10 cellular contexts compared by ENCODE assay signal in genomic region chr17:16383216-16383615, GRCh38. TPM values are rescaled to one million over a fixed set of nuclear protein-coding genes. Genes with fewer than 3 reads are reported as not detected.
DNase-seq lines count a peak whose midpoint lies in the region; ATAC-seq and TF ChIP-seq lines count a peak whose summit lies in the region.
"Had no signal": no experiment of that assay in that cellular context is flagged by ENCODE, and none has a peak within 500 bp of the region (broad histone marks: within the 10 kb centered on the region; RNA-seq: fewer than 3 reads in every experiment).

No MANE protein-coding gene starts in this region.

- peaks cover 5% of the 10 kb centered on the region for H3K27me3 Mint-ChIP-seq in activated CD8-positive, alpha-beta memory T cell treated with anti-CD3 and anti-CD28 coated beads, Interleukin-2, amount 10 ng/mL, durations not matched to agents 7 days and 5 days
- no peaks in the 10 kb centered on the region for H3K27me3 Mint-ChIP-seq in stimulated activated memory B cell treated with anti-CD40 and anti-IgM and Interleukin-4, amounts not matched to agents 10 μg/mL and 1 μg/mL and 100 μg/mL, for 72 hours

- CTCF ChIA-PET in activated CD8-positive, alpha-beta memory T cell treated with anti-CD3 and anti-CD28 coated beads, Interleukin-2, amount 10 ng/mL, durations not matched to agents 7 days and 5 days (lab: Charles Lee): interaction anchor here (0.6 to 4.3 kb wide), 5 partner anchors 8 to 138 kb away, joined by 3 to 33 read pairs (median 5); partner anchors contain the start of gene TRPV2
- CTCF ChIA-PET in RWPE1 (lab: Yijun Ruan, JAX): interaction anchor here (1.5 kb wide), 1 partner anchor 20 kb away, joined by 5 read pairs; no protein-coding TSS in a partner anchor

- H3K27ac ChIP-seq in RWPE1: peak overlapping the region; percentile 55
- H3K27ac ChIP-seq: pancreas had no signal

- no peak for DNase-seq in activated CD8-positive, alpha-beta memory T cell treated with anti-CD3 and anti-CD28 coated beads, Interleukin-2, amount 10 ng/mL, durations not matched to agents 7 days and 5 days
- DNase-seq in activated CD8-positive, alpha-beta memory T cell treated with anti-CD3 and anti-CD28 coated beads for 24 hours: no peak
- DNase-seq in RWPE1 (ENCODE audit: low spot score): no peak
- DNase-seq in fibroblast of the aortic adventitia (ENCODE audit: low read depth): no peak
- no peak for DNase-seq in pons (ENCODE audit: low spot score)
- no peak for DNase-seq in HuH-7 (ENCODE audit: low spot score)
- no peak for DNase-seq in OCI-M1 (lab: John Stamatoyannopoulos, UW)
- DNase-seq: HCEC 1CT had no signal

- ATAC-seq in activated CD8-positive, alpha-beta memory T cell treated with anti-CD3 and anti-CD28 coated beads, Interleukin-2, amount 10 ng/mL, durations not matched to agents 7 days and 5 days: no peak
- no peak for ATAC-seq in stimulated activated memory B cell treated with anti-CD40 and anti-IgM and Interleukin-4, amounts not matched to agents 10 μg/mL and 1 μg/mL and 100 μg/mL, for 72 hours
- ATAC-seq: pancreas had no signal

- H3K4me3 Mint-ChIP-seq in activated CD8-positive, alpha-beta memory T cell treated with anti-CD3 and anti-CD28 coated beads, Interleukin-2, amount 10 ng/mL, durations not matched to agents 7 days and 5 days: peak overlapping the region; percentile 6
- H3K4me3 Mint-ChIP-seq in stimulated activated memory B cell treated with anti-CD40 and anti-IgM and Interleukin-4, amounts not matched to agents 10 μg/mL and 1 μg/mL and 100 μg/mL, for 72 hours: peak overlapping the region; percentile 43

- POLR2A ChIA-PET in RWPE1 (lab: Yijun Ruan, JAX; ENCODE audit: low non-redundant PET): interaction anchor here (1.0 kb wide), 1 partner anchor 55 kb away, joined by 4 read pairs; no protein-coding TSS in a partner anchor

- H3K36me3 Mint-ChIP-seq in activated CD8-positive, alpha-beta memory T cell treated with anti-CD3 and anti-CD28 coated beads, Interleukin-2, amount 10 ng/mL, durations not matched to agents 7 days and 5 days: peaks cover 30% of the 10 kb centered on the region
- H3K36me3 Mint-ChIP-seq in stimulated activated memory B cell treated with anti-CD40 and anti-IgM and Interleukin-4, amounts not matched to agents 10 μg/mL and 1 μg/mL and 100 μg/mL, for 72 hours: peaks cover 29% of the 10 kb centered on the region

- no peak overlapping the region for H3K27ac Mint-ChIP-seq in activated CD8-positive, alpha-beta memory T cell treated with anti-CD3 and anti-CD28 coated beads, Interleukin-2, amount 10 ng/mL, durations not matched to agents 7 days and 5 days
- peak overlapping the region; percentile 60 for H3K27ac Mint-ChIP-seq in stimulated activated memory B cell treated with anti-CD40 and anti-IgM and Interleukin-4, amounts not matched to agents 10 μg/mL and 1 μg/mL and 100 μg/mL, for 72 hours

- H3K4me3 ChIP-seq in fibroblast of the aortic adventitia (ENCODE audit: low read depth, low read length): peak overlapping the region; percentile 13

- no peaks in the 10 kb centered on the region for H3K9me3 Mint-ChIP-seq in activated CD8-positive, alpha-beta memory T cell treated with anti-CD3 and anti-CD28 coated beads, Interleukin-2, amount 10 ng/mL, durations not matched to agents 7 days and 5 days (ENCODE audit: low read depth)
- no peaks in the 10 kb centered on the region for H3K9me3 Mint-ChIP-seq in stimulated activated memory B cell treated with anti-CD40 and anti-IgM and Interleukin-4, amounts not matched to agents 10 μg/mL and 1 μg/mL and 100 μg/mL, for 72 hours

- peaks cover 44% of the 10 kb centered on the region for H3K4me1 Mint-ChIP-seq in activated CD8-positive, alpha-beta memory T cell treated with anti-CD3 and anti-CD28 coated beads, Interleukin-2, amount 10 ng/mL, durations not matched to agents 7 days and 5 days
- H3K4me1 Mint-ChIP-seq in stimulated activated memory B cell treated with anti-CD40 and anti-IgM and Interleukin-4, amounts not matched to agents 10 μg/mL and 1 μg/mL and 100 μg/mL, for 72 hours: peaks cover 47% of the 10 kb centered on the region

- TF ChIP-seq CTCF in RWPE1 (conservative IDR thresholded peaks at IDR 0.05; ENCODE audit: low read depth): no peak
- no peak for TF ChIP-seq CTCF in fibroblast of the aortic adventitia (IDR thresholded peaks at IDR 0.05; ENCODE audit: insufficient read depth, low read length)

RNA-seq across cellular contexts. Expression of gene UBB, which starts 2.3 kb away (rescaled TPM):
- total RNA-seq in activated CD8-positive, alpha-beta memory T cell treated with anti-CD3 and anti-CD28 coated beads, Interleukin-2, amount 10 ng/mL, durations not matched to agents 7 days and 5 days: 1,000 to 10,000 TPM; 1,297 to 1,567 TPM
- 773 and 1,074 TPM in 2 replicates for total RNA-seq in fibroblast of the aortic adventitia (ENCODE audit: low replicate concordance)

RNA-seq across cellular contexts. Expression of gene CENPV, which starts 29.9 kb away (rescaled TPM):
- total RNA-seq in activated CD8-positive, alpha-beta memory T cell treated with anti-CD3 and anti-CD28 coated beads, Interleukin-2, amount 10 ng/mL, durations not matched to agents 7 days and 5 days: 10 to 100 TPM; 17.2 to 20.4 TPM
- 10.2 and 20.1 TPM in 2 replicates for total RNA-seq in fibroblast of the aortic adventitia (ENCODE audit: low replicate concordance)

RNA-seq across cellular contexts. Expression of gene TRPV2, which starts 32.2 kb away (rescaled TPM):
- 100 to 1,000 TPM; 124 to 129 TPM for total RNA-seq in activated CD8-positive, alpha-beta memory T cell treated with anti-CD3 and anti-CD28 coated beads, Interleukin-2, amount 10 ng/mL, durations not matched to agents 7 days and 5 days
- 5.3 and 45.3 TPM in 2 replicates for total RNA-seq in fibroblast of the aortic adventitia (ENCODE audit: low replicate concordance)
